Comparison of ENCODE assay signal across 1 cellular context in the genomic region with DNA sequence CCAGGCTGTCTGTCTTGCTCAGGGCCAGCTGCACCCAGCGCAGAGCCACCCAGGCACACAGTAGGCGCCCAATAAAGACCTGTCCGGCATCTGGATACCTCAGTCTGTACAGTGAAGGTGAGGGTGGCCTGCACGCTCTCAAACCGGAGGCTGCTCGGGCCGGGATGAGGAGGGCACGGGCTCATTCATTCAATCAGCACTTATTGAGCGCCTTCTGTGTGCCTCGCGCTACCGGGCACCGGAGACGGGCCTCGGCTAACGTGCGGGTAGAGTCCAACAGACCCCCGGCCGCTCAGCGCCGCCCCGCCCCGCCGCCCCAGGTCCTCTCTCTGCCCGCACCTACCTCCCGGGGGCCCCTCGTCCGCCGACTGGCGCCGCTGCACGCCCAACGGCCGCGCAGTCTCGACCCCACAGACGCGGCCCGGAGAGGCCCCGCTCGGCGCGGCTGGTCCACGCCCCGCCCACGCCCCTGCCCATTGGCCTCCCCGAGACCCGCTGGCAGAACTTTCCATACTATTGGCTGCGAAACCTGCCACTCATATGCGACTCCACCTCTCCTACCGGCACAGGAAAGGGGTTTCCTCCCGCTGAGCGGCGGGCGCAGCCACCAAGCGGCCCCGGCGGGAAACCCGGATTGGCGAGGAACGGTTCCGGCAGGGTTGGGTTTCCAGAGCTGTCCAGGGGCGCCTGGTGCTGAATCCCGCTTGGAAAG.
TF ChIP-seq lines count a peak whose summit lies in the region.

A gene with protein sequence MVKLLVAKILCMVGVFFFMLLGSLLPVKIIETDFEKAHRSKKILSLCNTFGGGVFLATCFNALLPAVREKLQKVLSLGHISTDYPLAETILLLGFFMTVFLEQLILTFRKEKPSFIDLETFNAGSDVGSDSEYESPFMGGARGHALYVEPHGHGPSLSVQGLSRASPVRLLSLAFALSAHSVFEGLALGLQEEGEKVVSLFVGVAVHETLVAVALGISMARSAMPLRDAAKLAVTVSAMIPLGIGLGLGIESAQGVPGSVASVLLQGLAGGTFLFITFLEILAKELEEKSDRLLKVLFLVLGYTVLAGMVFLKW (minus strand): TSS at position 416 of the 712 bp plus-strand sequence. CDS start 2,760 bp downstream, outside the sequence.

TF ChIP-seq in HepG2, 621 proteins besides CTCF, POLR2A, EP300 and RAD21 (continued from another document and continues in another):
- TF ChIP-seq GRHL1 (CRISPR knock-in tag; conservative IDR thresholded peaks at IDR 0.05) (no peak), CAMTA2 (CRISPR knock-in tag; IDR thresholded peaks at IDR 0.05; ENCODE audit: borderline replicate concordance) (peak; percentile 87; the same call in 1 of the 2 replicates), DMAP1 (CRISPR knock-in tag; IDR thresholded peaks at IDR 0.05) (peak; percentile 49; the same call in 1 of the 2 replicates), HDAC1 (CRISPR knock-in tag; IDR thresholded peaks at IDR 0.05) (peak; percentile 98), ZNF121 (CRISPR knock-in tag; IDR thresholded peaks at IDR 0.05) (peak; percentile 50), PREB (CRISPR knock-in tag; IDR thresholded peaks at IDR 0.05) (no peak), ZNF30 (CRISPR knock-in tag; IDR thresholded peaks at IDR 0.05) (peak; percentile 97), ZFP1 (CRISPR knock-in tag; IDR thresholded peaks at IDR 0.05) (peak; percentile 96), ISX (CRISPR knock-in tag; conservative IDR thresholded peaks at IDR 0.05) (peak; percentile 64; the same call in 1 of the 2 replicates), PLSCR1 (CRISPR knock-in tag; IDR thresholded peaks at IDR 0.05; ENCODE audit: borderline replicate concordance) (peak; percentile 72; the same call in 1 of the 2 replicates), ZNF619 (CRISPR knock-in tag; IDR thresholded peaks at IDR 0.05) (peak; percentile 83; the same call in 1 of the 2 replicates), ZKSCAN5 (CRISPR knock-in tag; IDR thresholded peaks at IDR 0.05) (0 out of 2 replicates have a peak, but pooled peaks have one; percentile 36), SATB2 (CRISPR knock-in tag; IDR thresholded peaks at IDR 0.05) (peak; percentile 95), PLRG1 (conservative IDR thresholded peaks at IDR 0.05) (no peak), ZNF441 (CRISPR knock-in tag; IDR thresholded peaks at IDR 0.05; ENCODE audit: borderline replicate concordance) (peak; percentile 95), FOXM1 (CRISPR knock-in tag; IDR thresholded peaks at IDR 0.05) (no peak), ZNF224 (CRISPR knock-in tag; IDR thresholded peaks at IDR 0.05) (peak; percentile 87; the same call in 1 of the 2 replicates), SIN3B (IDR thresholded peaks at IDR 0.05; ENCODE audit: low read length) (peak; percentile 91), ZNF234 (CRISPR knock-in tag; conservative IDR thresholded peaks at IDR 0.05) (peak; percentile 98), FOSL1 (CRISPR knock-in tag; IDR thresholded peaks at IDR 0.05; ENCODE audit: borderline replicate concordance) (no peak), ZSCAN12 (CRISPR knock-in tag; IDR thresholded peaks at IDR 0.05) (peak; percentile 93; the same call in 1 of the 2 replicates), ZNF749 (CRISPR knock-in tag; IDR thresholded peaks at IDR 0.05; ENCODE audit: borderline replicate concordance) (peak; percentile 93; the same call in 1 of the 2 replicates), ZNF333 (CRISPR knock-in tag; IDR thresholded peaks at IDR 0.05; ENCODE audit: borderline replicate concordance) (peak; percentile 89; the same call in 1 of the 2 replicates), ZNF614 (CRISPR knock-in tag; IDR thresholded peaks at IDR 0.05; ENCODE audit: borderline replicate concordance) (peak; percentile 94), ZNF232 (CRISPR knock-in tag; IDR thresholded peaks at IDR 0.05; ENCODE audit: borderline replicate concordance) (peak; percentile 99), ZNF816 (CRISPR knock-in tag; IDR thresholded peaks at IDR 0.05; ENCODE audit: borderline replicate concordance) (peak; percentile 97), USF2 (IDR thresholded peaks at IDR 0.05; ENCODE audit: low read depth, low read length) (no peak), USF2 (CRISPR knock-in tag; IDR thresholded peaks at IDR 0.05; ENCODE audit: borderline replicate concordance) (no peak), HNF4A (CRISPR knock-in tag; IDR thresholded peaks at IDR 0.05) (peak; percentile 34; the same call in 1 of the 2 replicates), KAT7 (CRISPR knock-in tag; IDR thresholded peaks at IDR 0.05; ENCODE audit: borderline replicate concordance) (no peak), ZNF264 (CRISPR knock-in tag; IDR thresholded peaks at IDR 0.05) (peak; percentile 83; the same call in 1 of the 2 replicates), ZNF761 (CRISPR knock-in tag; conservative IDR thresholded peaks at IDR 0.05) (peak; percentile 52; the same call in 1 of the 2 replicates), PRMT3 (CRISPR knock-in tag; IDR thresholded peaks at IDR 0.05; ENCODE audit: borderline replicate concordance, low read depth) (peak; percentile 85; the same call in 1 of the 2 replicates), TEAD2 (CRISPR knock-in tag; IDR thresholded peaks at IDR 0.05) (peak; percentile 62; the same call in 1 of the 2 replicates), KLF12 (CRISPR knock-in tag; IDR thresholded peaks at IDR 0.05; ENCODE audit: borderline replicate concordance) (peak; percentile 91; the same call in 1 of the 2 replicates), NFKBIZ (CRISPR knock-in tag; IDR thresholded peaks at IDR 0.05) (peak; percentile 96)
- TF ChIP-seq, protein P1, sequence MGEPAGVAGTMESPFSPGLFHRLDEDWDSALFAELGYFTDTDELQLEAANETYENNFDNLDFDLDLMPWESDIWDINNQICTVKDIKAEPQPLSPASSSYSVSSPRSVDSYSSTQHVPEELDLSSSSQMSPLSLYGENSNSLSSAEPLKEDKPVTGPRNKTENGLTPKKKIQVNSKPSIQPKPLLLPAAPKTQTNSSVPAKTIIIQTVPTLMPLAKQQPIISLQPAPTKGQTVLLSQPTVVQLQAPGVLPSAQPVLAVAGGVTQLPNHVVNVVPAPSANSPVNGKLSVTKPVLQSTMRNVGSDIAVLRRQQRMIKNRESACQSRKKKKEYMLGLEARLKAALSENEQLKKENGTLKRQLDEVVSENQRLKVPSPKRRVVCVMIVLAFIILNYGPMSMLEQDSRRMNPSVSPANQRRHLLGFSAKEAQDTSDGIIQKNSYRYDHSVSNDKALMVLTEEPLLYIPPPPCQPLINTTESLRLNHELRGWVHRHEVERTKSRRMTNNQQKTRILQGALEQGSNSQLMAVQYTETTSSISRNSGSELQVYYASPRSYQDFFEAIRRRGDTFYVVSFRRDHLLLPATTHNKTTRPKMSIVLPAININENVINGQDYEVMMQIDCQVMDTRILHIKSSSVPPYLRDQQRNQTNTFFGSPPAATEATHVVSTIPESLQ (CRISPR knock-in tag; conservative IDR thresholded peaks at IDR 0.05), result peak; percentile 98
- TF ChIP-seq, protein P2, sequence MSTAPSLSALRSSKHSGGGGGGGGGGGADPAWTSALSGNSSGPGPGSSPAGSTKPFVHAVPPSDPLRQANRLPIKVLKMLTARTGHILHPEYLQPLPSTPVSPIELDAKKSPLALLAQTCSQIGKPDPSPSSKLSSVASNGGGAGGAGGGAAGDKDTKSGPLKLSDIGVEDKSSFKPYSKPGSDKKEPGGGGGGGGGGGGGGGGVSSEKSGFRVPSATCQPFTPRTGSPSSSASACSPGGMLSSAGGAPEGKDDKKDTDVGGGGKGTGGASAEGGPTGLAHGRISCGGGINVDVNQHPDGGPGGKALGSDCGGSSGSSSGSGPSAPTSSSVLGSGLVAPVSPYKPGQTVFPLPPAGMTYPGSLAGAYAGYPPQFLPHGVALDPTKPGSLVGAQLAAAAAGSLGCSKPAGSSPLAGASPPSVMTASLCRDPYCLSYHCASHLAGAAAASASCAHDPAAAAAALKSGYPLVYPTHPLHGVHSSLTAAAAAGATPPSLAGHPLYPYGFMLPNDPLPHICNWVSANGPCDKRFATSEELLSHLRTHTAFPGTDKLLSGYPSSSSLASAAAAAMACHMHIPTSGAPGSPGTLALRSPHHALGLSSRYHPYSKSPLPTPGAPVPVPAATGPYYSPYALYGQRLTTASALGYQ (CRISPR knock-in tag; IDR thresholded peaks at IDR 0.05), result peak; percentile 89
- TF ChIP-seq, protein P3, sequence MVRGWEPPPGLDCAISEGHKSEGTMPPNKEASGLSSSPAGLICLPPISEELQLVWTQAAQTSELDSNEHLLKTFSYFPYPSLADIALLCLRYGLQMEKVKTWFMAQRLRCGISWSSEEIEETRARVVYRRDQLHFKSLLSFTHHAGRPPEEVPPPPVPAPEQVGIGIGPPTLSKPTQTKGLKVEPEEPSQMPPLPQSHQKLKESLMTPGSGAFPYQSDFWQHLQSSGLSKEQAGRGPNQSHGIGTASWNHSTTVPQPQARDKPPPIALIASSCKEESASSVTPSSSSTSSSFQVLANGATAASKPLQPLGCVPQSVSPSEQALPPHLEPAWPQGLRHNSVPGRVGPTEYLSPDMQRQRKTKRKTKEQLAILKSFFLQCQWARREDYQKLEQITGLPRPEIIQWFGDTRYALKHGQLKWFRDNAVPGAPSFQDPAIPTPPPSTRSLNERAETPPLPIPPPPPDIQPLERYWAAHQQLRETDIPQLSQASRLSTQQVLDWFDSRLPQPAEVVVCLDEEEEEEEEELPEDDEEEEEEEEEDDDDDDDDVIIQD (CRISPR knock-in tag; IDR thresholded peaks at IDR 0.05; ENCODE audit: low read depth), result peak; percentile 82; the same call in 1 of the 2 replicates
- TF ChIP-seq, protein P4, sequence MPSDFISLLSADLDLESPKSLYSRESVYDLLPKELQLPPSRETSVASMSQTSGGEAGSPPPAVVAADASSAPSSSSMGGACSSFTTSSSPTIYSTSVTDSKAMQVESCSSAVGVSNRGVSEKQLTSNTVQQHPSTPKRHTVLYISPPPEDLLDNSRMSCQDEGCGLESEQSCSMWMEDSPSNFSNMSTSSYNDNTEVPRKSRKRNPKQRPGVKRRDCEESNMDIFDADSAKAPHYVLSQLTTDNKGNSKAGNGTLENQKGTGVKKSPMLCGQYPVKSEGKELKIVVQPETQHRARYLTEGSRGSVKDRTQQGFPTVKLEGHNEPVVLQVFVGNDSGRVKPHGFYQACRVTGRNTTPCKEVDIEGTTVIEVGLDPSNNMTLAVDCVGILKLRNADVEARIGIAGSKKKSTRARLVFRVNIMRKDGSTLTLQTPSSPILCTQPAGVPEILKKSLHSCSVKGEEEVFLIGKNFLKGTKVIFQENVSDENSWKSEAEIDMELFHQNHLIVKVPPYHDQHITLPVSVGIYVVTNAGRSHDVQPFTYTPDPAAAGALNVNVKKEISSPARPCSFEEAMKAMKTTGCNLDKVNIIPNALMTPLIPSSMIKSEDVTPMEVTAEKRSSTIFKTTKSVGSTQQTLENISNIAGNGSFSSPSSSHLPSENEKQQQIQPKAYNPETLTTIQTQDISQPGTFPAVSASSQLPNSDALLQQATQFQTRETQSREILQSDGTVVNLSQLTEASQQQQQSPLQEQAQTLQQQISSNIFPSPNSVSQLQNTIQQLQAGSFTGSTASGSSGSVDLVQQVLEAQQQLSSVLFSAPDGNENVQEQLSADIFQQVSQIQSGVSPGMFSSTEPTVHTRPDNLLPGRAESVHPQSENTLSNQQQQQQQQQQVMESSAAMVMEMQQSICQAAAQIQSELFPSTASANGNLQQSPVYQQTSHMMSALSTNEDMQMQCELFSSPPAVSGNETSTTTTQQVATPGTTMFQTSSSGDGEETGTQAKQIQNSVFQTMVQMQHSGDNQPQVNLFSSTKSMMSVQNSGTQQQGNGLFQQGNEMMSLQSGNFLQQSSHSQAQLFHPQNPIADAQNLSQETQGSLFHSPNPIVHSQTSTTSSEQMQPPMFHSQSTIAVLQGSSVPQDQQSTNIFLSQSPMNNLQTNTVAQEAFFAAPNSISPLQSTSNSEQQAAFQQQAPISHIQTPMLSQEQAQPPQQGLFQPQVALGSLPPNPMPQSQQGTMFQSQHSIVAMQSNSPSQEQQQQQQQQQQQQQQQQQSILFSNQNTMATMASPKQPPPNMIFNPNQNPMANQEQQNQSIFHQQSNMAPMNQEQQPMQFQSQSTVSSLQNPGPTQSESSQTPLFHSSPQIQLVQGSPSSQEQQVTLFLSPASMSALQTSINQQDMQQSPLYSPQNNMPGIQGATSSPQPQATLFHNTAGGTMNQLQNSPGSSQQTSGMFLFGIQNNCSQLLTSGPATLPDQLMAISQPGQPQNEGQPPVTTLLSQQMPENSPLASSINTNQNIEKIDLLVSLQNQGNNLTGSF (CRISPR knock-in tag; IDR thresholded peaks at IDR 0.05), result peak; percentile 96
